In the genomic region with DNA sequence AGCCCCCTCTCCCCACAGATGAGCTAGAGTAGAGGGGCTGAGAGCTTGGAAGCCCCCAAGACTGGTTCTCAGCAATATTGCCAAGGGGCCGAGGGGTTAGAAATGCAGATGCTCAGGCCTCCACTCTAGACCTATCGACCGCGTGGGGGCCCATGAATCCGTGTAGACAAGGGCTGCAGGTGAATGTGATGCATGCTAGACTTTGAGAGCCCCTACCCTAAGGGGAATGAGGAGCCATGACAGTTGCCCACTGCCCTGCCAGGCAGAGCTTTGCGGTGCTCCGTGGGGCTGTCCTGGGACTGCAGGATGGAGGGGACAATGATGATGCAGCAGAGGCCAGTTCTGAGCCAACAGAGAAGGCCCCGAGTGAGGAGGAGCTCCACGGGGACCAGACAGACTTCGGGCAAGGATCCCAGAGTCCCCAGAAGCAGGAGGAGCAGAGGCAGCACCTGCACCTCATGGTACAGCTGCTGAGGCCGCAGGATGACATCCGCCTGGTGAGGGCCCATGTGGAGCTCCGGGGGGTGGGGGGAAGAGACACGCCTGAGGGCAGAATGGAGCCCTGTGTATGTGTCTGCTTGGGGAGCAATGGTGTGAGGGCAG, we compare ENCODE assay signal across 10 cellular contexts. TPM values are rescaled to one million over a fixed set of nuclear protein-coding genes. Genes with fewer than 3 reads are reported as not detected.
DNase-seq lines count a peak whose midpoint lies in the region; ATAC-seq and TF ChIP-seq lines count a peak whose summit lies in the region.
"Had no signal": no experiment of that assay in that cellular context is flagged by ENCODE, and none has a peak within 500 bp of the region (broad histone marks: within the 10 kb centered on the region; RNA-seq: fewer than 3 reads in every experiment).

No MANE protein-coding gene starts in this region.

- ATAC-seq in HCT116 (no peak), HG03196 (IDR thresholded peaks at IDR 0.05; ENCODE audit: unreplicated experiment) (no peak), HG03175 (IDR thresholded peaks at IDR 0.05; ENCODE audit: unreplicated experiment) (no peak)
- ATAC-seq in activated CD8-positive, alpha-beta T cell treated with anti-CD3 and anti-CD28 coated beads, Interleukin-2, amount 10 ng/mL, durations not matched to agents 7 days and 5 days, result no peak

- H3K36me3 ChIP-seq in HCT116 (ENCODE audit: control insufficient read depth in 1 of 2, insufficient read depth in 2 of 2, low read length in 2 of 2), result peaks cover 5 to 10% of the 10 kb centered on the region in 2 experiments; a peak in 3 of 4 replicates
- peaks cover 17% of the 10 kb centered on the region for H3K36me3 ChIP-seq in iPS-15b (ENCODE audit: control insufficient read depth, insufficient read depth, low read length)

- peaks cover 10% of the 10 kb centered on the region for H3K79me2 ChIP-seq in HCT116 (ENCODE audit: insufficient read depth, low read length)

- no peak for TF ChIP-seq RAD21 in HCT116 (IDR thresholded peaks at IDR 0.05; ENCODE audit: low read depth)

- POLR2A ChIA-PET in HCT116 (lab: Charles Lee), result no interaction called here
- POLR2A ChIA-PET in activated CD8-positive, alpha-beta T cell treated with anti-CD3 and anti-CD28 coated beads, Interleukin-2, amount 10 ng/mL, durations not matched to agents 7 days and 5 days (lab: Charles Lee), result interaction anchor here (1.4 to 1.6 kb wide), 2 partner anchors 9 to 48 kb away, joined by 3 read pairs; no protein-coding TSS in a partner anchor

- TF ChIP-seq CTCF in HCT116 (IDR thresholded peaks at IDR 0.05 in 2 of 3, conservative IDR thresholded peaks at IDR 0.05 in 1 of 3; ENCODE audit: borderline replicate concordance in 1 of 3, insufficient read depth in 1 of 3, low read depth in 2 of 3, low read length in 2 of 3), result no peak

- H3K4me1 ChIP-seq in HCT116 (ENCODE audit: control insufficient read depth in 1 of 2, insufficient read depth in 2 of 2, low read length in 2 of 2), result peaks cover 21 to 25% of the 10 kb centered on the region in 2 experiments
- no peaks in the 10 kb centered on the region for H3K4me1 ChIP-seq in iPS-15b (ENCODE audit: control insufficient read depth, insufficient read depth, low read length)

- TF ChIP-seq POLR2A in HCT116 (IDR thresholded peaks at IDR 0.05; ENCODE audit: borderline replicate concordance, extremely low read depth, insufficient read depth, insufficient read length), result no peak

- no peaks in the 10 kb centered on the region for H3K9me3 Mint-ChIP-seq in activated CD8-positive, alpha-beta T cell treated with anti-CD3 and anti-CD28 coated beads, Interleukin-2, amount 10 ng/mL, durations not matched to agents 7 days and 5 days (ENCODE audit: insufficient read depth)
- H3K9me3 Mint-ChIP-seq: activated B cell treated with CpG ODN at 0.5 μM for 24 hours, IgD-negative memory B cell had no signal

- no peaks in the 10 kb centered on the region for H4K20me1 ChIP-seq in HCT116 (ENCODE audit: insufficient read depth)

- peak overlapping the region; percentile 95 for H3K4me2 ChIP-seq in HCT116 (ENCODE audit: low read length)

- intact Hi-C loops in HCT116 (cut with micrococcal nuclease), result no loop called here

- CTCF ChIA-PET in HCT116 (lab: Charles Lee), result no interaction called here
- CTCF ChIA-PET in activated CD8-positive, alpha-beta T cell treated with anti-CD3 and anti-CD28 coated beads, Interleukin-2, amount 10 ng/mL, durations not matched to agents 7 days and 5 days (lab: Charles Lee), result interaction anchor here (1.2 to 1.3 kb wide), 2 partner anchors 13 to 42 kb away, joined by 3 to 6 read pairs; no protein-coding TSS in a partner anchor

- no peak for DNase-seq in HCT116 (ENCODE audit: low read depth, low spot score)
- no peak for DNase-seq in activated CD8-positive, alpha-beta T cell treated with anti-CD3 and anti-CD28 coated beads, Interleukin-2, amount 10 ng/mL, durations not matched to agents 7 days and 5 days
- no peak for DNase-seq in NCI-H1694 (lab: John Stamatoyannopoulos, UW)
- DNase-seq in DMS153 (lab: John Stamatoyannopoulos, UW), result no peak
- DNase-seq: activated B cell treated with CpG ODN at 0.5 μM for 24 hours had no signal

- H3K36me3 Mint-ChIP-seq in activated CD8-positive, alpha-beta T cell treated with anti-CD3 and anti-CD28 coated beads, Interleukin-2, amount 10 ng/mL, durations not matched to agents 7 days and 5 days (ENCODE audit: low read depth), result peaks cover 24% of the 10 kb centered on the region
- H3K36me3 Mint-ChIP-seq: IgD-negative memory B cell had no signal

- H3K4me1 Mint-ChIP-seq in activated CD8-positive, alpha-beta T cell treated with anti-CD3 and anti-CD28 coated beads, Interleukin-2, amount 10 ng/mL, durations not matched to agents 7 days and 5 days (ENCODE audit: low read depth), result peaks cover 16% of the 10 kb centered on the region

- H3K27ac ChIP-seq in HCT116 (ENCODE audit: low read depth, low read length), result peak overlapping the region; percentile 85
- peak overlapping the region in 17 of 21 experiments; percentile 85 to 99 (median 94) for H3K27ac ChIP-seq in skin epidermis

- no peaks in the 10 kb centered on the region for H3K9me2 ChIP-seq in HCT116 (ENCODE audit: insufficient read depth)

- RAD21 ChIA-PET in HCT116 (lab: Charles Lee; ENCODE audit: low non-redundant PET in 1 of 2, low total read pairs in 2 of 2, uncharacterized antibody in 2 of 2, unreplicated experiment in 2 of 2), result no interaction called here

- H3K27me3 ChIP-seq in HCT116 (ENCODE audit: insufficient read depth, low read length) (no peaks in the 10 kb centered on the region), iPS-15b (ENCODE audit: control insufficient read depth, insufficient read depth, low read length) (peaks cover 3% of the 10 kb centered on the region)

- no peak overlapping the region for H2AFZ ChIP-seq in HCT116 (ENCODE audit: low read depth, low read length, poor library complexity, severe bottlenecking)

- peak overlapping the region; percentile 79 to 91 for H3K4me3 ChIP-seq in HCT116 (replicated peaks in 1 of 2; ENCODE audit: low read depth in 1 of 2, low read length in 2 of 2)
- H3K4me3 ChIP-seq in iPS-15b (ENCODE audit: low read depth, low read length), result peak overlapping the region; percentile 68
- peak overlapping the region; percentile 64 to 98 (median 76) for H3K4me3 ChIP-seq in skin epidermis

- TSS peak; percentile 46 for BruUV-seq in HCT116 (replicated peaks; lab: Mats Ljungman, UMichigan)

- H3K9ac ChIP-seq in HCT116 (ENCODE audit: low read length), result peak overlapping the region; percentile 90
- no peak overlapping the region for H3K9ac ChIP-seq in iPS-15b (ENCODE audit: low read depth, low read length)

- no peaks in the 10 kb centered on the region for H3K27me3 Mint-ChIP-seq in activated CD8-positive, alpha-beta T cell treated with anti-CD3 and anti-CD28 coated beads, Interleukin-2, amount 10 ng/mL, durations not matched to agents 7 days and 5 days (ENCODE audit: low read depth)
- H3K27me3 Mint-ChIP-seq: activated B cell treated with CpG ODN at 0.5 μM for 24 hours, IgD-negative memory B cell had no signal

- H3K27ac Mint-ChIP-seq in activated CD8-positive, alpha-beta T cell treated with anti-CD3 and anti-CD28 coated beads, Interleukin-2, amount 10 ng/mL, durations not matched to agents 7 days and 5 days, result peak overlapping the region; percentile 10
- H3K27ac Mint-ChIP-seq: activated B cell treated with CpG ODN at 0.5 μM for 24 hours had no signal

- H3K9me3 ChIP-seq in HCT116 (ENCODE audit: control insufficient read depth in 1 of 2, insufficient read depth in 1 of 2, low read depth in 1 of 2, low read length in 2 of 2), result no peaks in the 10 kb centered on the region
- H3K9me3 ChIP-seq in iPS-15b (ENCODE audit: control insufficient read depth, insufficient read depth, low read length), result no peaks in the 10 kb centered on the region

- H3K4me3 Mint-ChIP-seq in activated CD8-positive, alpha-beta T cell treated with anti-CD3 and anti-CD28 coated beads, Interleukin-2, amount 10 ng/mL, durations not matched to agents 7 days and 5 days, result no peak overlapping the region
- H3K4me3 Mint-ChIP-seq: activated B cell treated with CpG ODN at 0.5 μM for 24 hours had no signal

TF ChIP-seq in HCT116, 20 proteins besides CTCF, POLR2A, EP300 and RAD21 (continues in another document):
- TF ChIP-seq SRF (IDR thresholded peaks at IDR 0.05; ENCODE audit: low read depth) (no peak), ZNF274 (IDR thresholded peaks at IDR 0.05; ENCODE audit: low read depth, low read length) (no peak)

RNA-seq across cellular contexts. Expression of a gene that starts 1.3 kb away (rescaled TPM):
- 57.8 TPM for total RNA-seq in HCT116 (2021; ENCODE audit: unreplicated experiment)
- 49.4 and 55.1 TPM in 2 replicates for polyA plus RNA-seq in HCT116 (2012)
- total RNA-seq in activated CD8-positive, alpha-beta T cell treated with anti-CD3 and anti-CD28 coated beads, Interleukin-2, amount 10 ng/mL, durations not matched to agents 7 days and 5 days, result 10 to 100 TPM; 12.0 to 13.0 TPM

RNA-seq across cellular contexts. Expression of a gene that starts 15.5 kb away (rescaled TPM):
- 61.1 TPM for total RNA-seq in HCT116 (2021; ENCODE audit: unreplicated experiment)
- 31.8 and 36.8 TPM in 2 replicates for polyA plus RNA-seq in HCT116 (2012)
- 100 to 1,000 TPM; 179 to 189 TPM for total RNA-seq in activated CD8-positive, alpha-beta T cell treated with anti-CD3 and anti-CD28 coated beads, Interleukin-2, amount 10 ng/mL, durations not matched to agents 7 days and 5 days

RNA-seq across cellular contexts. Expression of a gene that starts 38.3 kb away (rescaled TPM):
- total RNA-seq in HCT116 (2021; ENCODE audit: unreplicated experiment), result 83.0 TPM
- 94.4 and 117 TPM in 2 replicates for polyA plus RNA-seq in HCT116 (2012)
- 100 to 1,000 TPM; 338 to 348 TPM for total RNA-seq in activated CD8-positive, alpha-beta T cell treated with anti-CD3 and anti-CD28 coated beads, Interleukin-2, amount 10 ng/mL, durations not matched to agents 7 days and 5 days

RNA-seq across cellular contexts. Expression of a gene that starts 48.7 kb away (rescaled TPM):
- total RNA-seq in HCT116 (2021; ENCODE audit: unreplicated experiment), result 44.2 TPM
- 101 and 113 TPM in 2 replicates for polyA plus RNA-seq in HCT116 (2012)
- total RNA-seq in activated CD8-positive, alpha-beta T cell treated with anti-CD3 and anti-CD28 coated beads, Interleukin-2, amount 10 ng/mL, durations not matched to agents 7 days and 5 days, result 10 to 100 TPM; 53.2 to 56.7 TPM
